In genomic region chr3:79405183-79405582, GRCh38 we compare ENCODE assay signal across 21 cellular contexts.
"Had no signal": no experiment of that assay in that cellular context is flagged by ENCODE, and none has a peak within 500 bp of the region (broad histone marks: within the 10 kb centered on the region; RNA-seq: fewer than 3 reads in every experiment).

No MANE protein-coding gene starts in this region.

- H3K27me3 ChIP-seq: body of pancreas, colonic mucosa, esophagus muscularis mucosa, left lung, neutrophil, transverse colon, vagina had no signal

- H3K36me3 ChIP-seq: colonic mucosa, esophagus muscularis mucosa, left lung, neutrophil, transverse colon, vagina had no signal

- H3K36me3 Mint-ChIP-seq: activated naive CD4-positive, alpha-beta T cell treated with anti-CD3 and anti-CD28 coated beads, Interleukin-2, amount 50 U/mL, for 72 hours; naive thymus-derived CD4-positive, alpha-beta T cell; WTC11 had no signal

- H3K4me3 Mint-ChIP-seq: activated CD8-positive, alpha-beta T cell treated with anti-CD3 and anti-CD28 coated beads for 36 hours; activated T-cell treated with anti-CD3 and anti-CD28 coated beads, Interleukin-2, amount 50 U/mL, for 72 hours; naive thymus-derived CD4-positive, alpha-beta T cell; WTC11 had no signal

- ATAC-seq: activated CD8-positive, alpha-beta T cell treated with anti-CD3 and anti-CD28 coated beads for 36 hours; activated naive CD4-positive, alpha-beta T cell treated with anti-CD3 and anti-CD28 coated beads, Interleukin-2, amount 50 U/mL, for 72 hours; activated T-cell treated with anti-CD3 and anti-CD28 coated beads, Interleukin-2, amount 50 U/mL, for 72 hours; body of pancreas; left lung; mucosa of descending colon; naive thymus-derived CD4-positive, alpha-beta T cell; WTC11 had no signal

- H3K4me3 ChIP-seq: body of pancreas, colonic mucosa, esophagus muscularis mucosa, left lung, mucosa of descending colon, transverse colon, vagina had no signal

- DNase-seq: activated CD4-positive, alpha-beta T cell treated with anti-CD3 and anti-CD28 coated beads for 48 hours; activated CD8-positive, alpha-beta memory T cell treated with anti-CD3 and anti-CD28 coated beads, Interleukin-2, amount 50 U/mL, for 48 hours; activated CD8-positive, alpha-beta T cell treated with anti-CD3 and anti-CD28 coated beads for 36 hours; activated gamma-delta T cell; activated T-cell treated with anti-CD3 and anti-CD28 coated beads, Interleukin-2, amount 50 U/mL, for 72 hours; body of pancreas; central memory CD4-positive, alpha-beta T cell; colonic mucosa; hippocampal formation; left lung; mucosa of descending colon; naive thymus-derived CD4-positive, alpha-beta T cell; stimulated activated naive CD4-positive, alpha-beta T cell treated with Interleukin-2 at 50 U/mL for 16 hours; substantia nigra; transverse colon had no signal

- H2AFZ ChIP-seq: parathyroid adenoma had no signal

- H3K27me3 Mint-ChIP-seq: activated CD8-positive, alpha-beta T cell treated with anti-CD3 and anti-CD28 coated beads for 36 hours; naive thymus-derived CD4-positive, alpha-beta T cell had no signal

- H3K27ac Mint-ChIP-seq: activated CD8-positive, alpha-beta T cell treated with anti-CD3 and anti-CD28 coated beads for 36 hours; activated naive CD4-positive, alpha-beta T cell treated with anti-CD3 and anti-CD28 coated beads, Interleukin-2, amount 50 U/mL, for 72 hours; activated T-cell treated with anti-CD3 and anti-CD28 coated beads, Interleukin-2, amount 50 U/mL, for 72 hours; naive thymus-derived CD4-positive, alpha-beta T cell; WTC11 had no signal

- H3K79me2 ChIP-seq: parathyroid adenoma had no signal

- H3K9me3 ChIP-seq: body of pancreas, colonic mucosa, esophagus muscularis mucosa, left lung, mucosa of descending colon, neutrophil, transverse colon, vagina had no signal

- H3K4me1 ChIP-seq: body of pancreas, colonic mucosa, esophagus muscularis mucosa, left lung, parathyroid adenoma, transverse colon, vagina had no signal

- H3K4me1 Mint-ChIP-seq: naive thymus-derived CD4-positive, alpha-beta T cell; WTC11 had no signal

- H3K9me3 Mint-ChIP-seq: activated CD8-positive, alpha-beta T cell treated with anti-CD3 and anti-CD28 coated beads for 36 hours; activated naive CD4-positive, alpha-beta T cell treated with anti-CD3 and anti-CD28 coated beads, Interleukin-2, amount 50 U/mL, for 72 hours; WTC11 had no signal

- H3K27ac ChIP-seq: body of pancreas, colonic mucosa, esophagus muscularis mucosa, left lung, neutrophil, parathyroid adenoma, transverse colon, vagina had no signal
